1 cellular context compared by ENCODE assay signal in genomic region chr9:130780865-130781504, GRCh38.
TF ChIP-seq lines count a peak whose summit lies in the region.

No MANE protein-coding gene starts in this region.

TF ChIP-seq in SK-N-SH, 30 proteins besides CTCF, POLR2A, EP300 and RAD21 (continued from another document):
- TF ChIP-seq TAF1 (IDR thresholded peaks at IDR 0.05; ENCODE audit: borderline replicate concordance, low read depth, low read length) (no peak), MXI1 (IDR thresholded peaks at IDR 0.05; ENCODE audit: low read depth, low read length) (no peak), GATA2 (CRISPR knock-in tag; IDR thresholded peaks at IDR 0.05) (no peak), SMC3 (IDR thresholded peaks at IDR 0.05; ENCODE audit: low read depth, low read length) (no peak), RFX5 (IDR thresholded peaks at IDR 0.05; ENCODE audit: low read length) (no peak), USF2 (IDR thresholded peaks at IDR 0.05; ENCODE audit: borderline replicate concordance, low read depth, low read length) (no peak), MEF2A (IDR thresholded peaks at IDR 0.05; ENCODE audit: borderline replicate concordance, low read depth) (no peak), FOXM1 (IDR thresholded peaks at IDR 0.05; ENCODE audit: low read depth) (no peak), POLR2AphosphoS5 (IDR thresholded peaks at IDR 0.05; ENCODE audit: low read depth, low read length) (peak; percentile 33; the same call in 1 of the 2 replicates), NRF1 (IDR thresholded peaks at IDR 0.05; ENCODE audit: low read depth, low read length) (no peak)
- TF ChIP-seq, protein P1, sequence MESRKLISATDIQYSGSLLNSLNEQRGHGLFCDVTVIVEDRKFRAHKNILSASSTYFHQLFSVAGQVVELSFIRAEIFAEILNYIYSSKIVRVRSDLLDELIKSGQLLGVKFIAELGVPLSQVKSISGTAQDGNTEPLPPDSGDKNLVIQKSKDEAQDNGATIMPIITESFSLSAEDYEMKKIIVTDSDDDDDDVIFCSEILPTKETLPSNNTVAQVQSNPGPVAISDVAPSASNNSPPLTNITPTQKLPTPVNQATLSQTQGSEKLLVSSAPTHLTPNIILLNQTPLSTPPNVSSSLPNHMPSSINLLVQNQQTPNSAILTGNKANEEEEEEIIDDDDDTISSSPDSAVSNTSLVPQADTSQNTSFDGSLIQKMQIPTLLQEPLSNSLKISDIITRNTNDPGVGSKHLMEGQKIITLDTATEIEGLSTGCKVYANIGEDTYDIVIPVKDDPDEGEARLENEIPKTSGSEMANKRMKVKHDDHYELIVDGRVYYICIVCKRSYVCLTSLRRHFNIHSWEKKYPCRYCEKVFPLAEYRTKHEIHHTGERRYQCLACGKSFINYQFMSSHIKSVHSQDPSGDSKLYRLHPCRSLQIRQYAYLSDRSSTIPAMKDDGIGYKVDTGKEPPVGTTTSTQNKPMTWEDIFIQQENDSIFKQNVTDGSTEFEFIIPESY (IDR thresholded peaks at IDR 0.05; ENCODE audit: borderline replicate concordance, low read depth), result no peak
TF ChIP-seq in SK-N-SH: peak in this region for 6.
